Comparison of ENCODE assay signal across 1 cellular context in the genomic region with DNA sequence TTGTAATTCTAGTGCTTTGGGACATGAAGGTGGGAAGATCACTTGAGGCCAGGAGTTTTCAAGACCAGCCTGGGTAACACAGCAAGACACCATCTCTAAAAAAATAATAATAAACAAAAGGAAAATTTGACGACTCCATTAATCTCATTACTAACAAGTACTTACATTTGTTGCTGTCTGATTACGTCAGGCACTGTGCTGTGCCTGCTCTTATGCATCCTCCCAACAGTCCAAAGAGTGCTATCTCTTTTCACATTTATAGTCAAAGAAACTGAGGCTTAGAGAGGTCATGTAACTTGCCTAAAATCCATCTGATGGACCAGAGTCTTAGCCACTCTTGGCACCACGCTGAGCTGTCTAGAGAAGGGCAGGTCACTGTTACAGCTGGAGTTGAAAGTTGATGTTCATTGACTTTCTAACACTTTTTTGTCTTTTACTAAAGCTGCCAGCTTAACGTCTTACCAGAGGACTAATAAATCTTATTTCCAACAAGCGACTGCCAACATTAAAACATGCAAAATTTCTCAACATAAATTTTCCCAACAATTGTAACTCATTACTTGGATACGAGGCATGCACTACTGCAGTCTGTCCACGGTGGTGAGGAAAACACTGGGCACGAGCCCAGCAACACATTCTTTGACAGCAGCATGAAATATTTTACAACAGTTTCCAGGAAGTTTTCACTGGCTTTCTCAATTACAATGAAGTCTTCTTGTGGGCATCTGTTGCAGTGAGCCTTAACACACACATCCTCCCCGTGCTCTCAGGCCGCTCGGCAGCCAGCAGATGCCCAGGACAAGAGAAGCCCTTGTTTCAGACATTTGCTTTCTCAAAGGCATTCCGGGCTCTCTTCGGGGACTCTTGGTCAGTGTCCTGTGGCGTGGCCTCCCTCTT.
TF ChIP-seq lines count a peak whose summit lies in the region.

No MANE protein-coding gene starts in this region.

TF ChIP-seq in WTC11, 78 proteins besides CTCF, POLR2A, EP300 and RAD21 (continued from another document):
- TF ChIP-seq, protein P1, sequence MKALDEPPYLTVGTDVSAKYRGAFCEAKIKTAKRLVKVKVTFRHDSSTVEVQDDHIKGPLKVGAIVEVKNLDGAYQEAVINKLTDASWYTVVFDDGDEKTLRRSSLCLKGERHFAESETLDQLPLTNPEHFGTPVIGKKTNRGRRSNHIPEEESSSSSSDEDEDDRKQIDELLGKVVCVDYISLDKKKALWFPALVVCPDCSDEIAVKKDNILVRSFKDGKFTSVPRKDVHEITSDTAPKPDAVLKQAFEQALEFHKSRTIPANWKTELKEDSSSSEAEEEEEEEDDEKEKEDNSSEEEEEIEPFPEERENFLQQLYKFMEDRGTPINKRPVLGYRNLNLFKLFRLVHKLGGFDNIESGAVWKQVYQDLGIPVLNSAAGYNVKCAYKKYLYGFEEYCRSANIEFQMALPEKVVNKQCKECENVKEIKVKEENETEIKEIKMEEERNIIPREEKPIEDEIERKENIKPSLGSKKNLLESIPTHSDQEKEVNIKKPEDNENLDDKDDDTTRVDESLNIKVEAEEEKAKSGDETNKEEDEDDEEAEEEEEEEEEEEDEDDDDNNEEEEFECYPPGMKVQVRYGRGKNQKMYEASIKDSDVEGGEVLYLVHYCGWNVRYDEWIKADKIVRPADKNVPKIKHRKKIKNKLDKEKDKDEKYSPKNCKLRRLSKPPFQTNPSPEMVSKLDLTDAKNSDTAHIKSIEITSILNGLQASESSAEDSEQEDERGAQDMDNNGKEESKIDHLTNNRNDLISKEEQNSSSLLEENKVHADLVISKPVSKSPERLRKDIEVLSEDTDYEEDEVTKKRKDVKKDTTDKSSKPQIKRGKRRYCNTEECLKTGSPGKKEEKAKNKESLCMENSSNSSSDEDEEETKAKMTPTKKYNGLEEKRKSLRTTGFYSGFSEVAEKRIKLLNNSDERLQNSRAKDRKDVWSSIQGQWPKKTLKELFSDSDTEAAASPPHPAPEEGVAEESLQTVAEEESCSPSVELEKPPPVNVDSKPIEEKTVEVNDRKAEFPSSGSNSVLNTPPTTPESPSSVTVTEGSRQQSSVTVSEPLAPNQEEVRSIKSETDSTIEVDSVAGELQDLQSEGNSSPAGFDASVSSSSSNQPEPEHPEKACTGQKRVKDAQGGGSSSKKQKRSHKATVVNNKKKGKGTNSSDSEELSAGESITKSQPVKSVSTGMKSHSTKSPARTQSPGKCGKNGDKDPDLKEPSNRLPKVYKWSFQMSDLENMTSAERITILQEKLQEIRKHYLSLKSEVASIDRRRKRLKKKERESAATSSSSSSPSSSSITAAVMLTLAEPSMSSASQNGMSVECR (CRISPR knock-in tag; IDR thresholded peaks at IDR 0.05; ENCODE audit: borderline replicate concordance), result no peak
- TF ChIP-seq, protein P2, sequence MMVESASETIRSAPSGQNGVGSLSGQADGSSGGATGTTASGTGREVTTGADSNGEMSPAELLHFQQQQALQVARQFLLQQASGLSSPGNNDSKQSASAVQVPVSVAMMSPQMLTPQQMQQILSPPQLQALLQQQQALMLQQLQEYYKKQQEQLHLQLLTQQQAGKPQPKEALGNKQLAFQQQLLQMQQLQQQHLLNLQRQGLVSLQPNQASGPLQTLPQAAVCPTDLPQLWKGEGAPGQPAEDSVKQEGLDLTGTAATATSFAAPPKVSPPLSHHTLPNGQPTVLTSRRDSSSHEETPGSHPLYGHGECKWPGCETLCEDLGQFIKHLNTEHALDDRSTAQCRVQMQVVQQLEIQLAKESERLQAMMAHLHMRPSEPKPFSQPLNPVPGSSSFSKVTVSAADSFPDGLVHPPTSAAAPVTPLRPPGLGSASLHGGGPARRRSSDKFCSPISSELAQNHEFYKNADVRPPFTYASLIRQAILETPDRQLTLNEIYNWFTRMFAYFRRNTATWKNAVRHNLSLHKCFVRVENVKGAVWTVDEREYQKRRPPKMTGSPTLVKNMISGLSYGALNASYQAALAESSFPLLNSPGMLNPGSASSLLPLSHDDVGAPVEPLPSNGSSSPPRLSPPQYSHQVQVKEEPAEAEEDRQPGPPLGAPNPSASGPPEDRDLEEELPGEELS (CRISPR knock-in tag; IDR thresholded peaks at IDR 0.05), result no peak
- TF ChIP-seq, protein P3, sequence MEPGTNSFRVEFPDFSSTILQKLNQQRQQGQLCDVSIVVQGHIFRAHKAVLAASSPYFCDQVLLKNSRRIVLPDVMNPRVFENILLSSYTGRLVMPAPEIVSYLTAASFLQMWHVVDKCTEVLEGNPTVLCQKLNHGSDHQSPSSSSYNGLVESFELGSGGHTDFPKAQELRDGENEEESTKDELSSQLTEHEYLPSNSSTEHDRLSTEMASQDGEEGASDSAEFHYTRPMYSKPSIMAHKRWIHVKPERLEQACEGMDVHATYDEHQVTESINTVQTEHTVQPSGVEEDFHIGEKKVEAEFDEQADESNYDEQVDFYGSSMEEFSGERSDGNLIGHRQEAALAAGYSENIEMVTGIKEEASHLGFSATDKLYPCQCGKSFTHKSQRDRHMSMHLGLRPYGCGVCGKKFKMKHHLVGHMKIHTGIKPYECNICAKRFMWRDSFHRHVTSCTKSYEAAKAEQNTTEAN (CRISPR knock-in tag; IDR thresholded peaks at IDR 0.05), result no peak
- TF ChIP-seq NR1H2 (CRISPR knock-in tag; IDR thresholded peaks at IDR 0.05) (no peak), TEAD1 (CRISPR knock-in tag; IDR thresholded peaks at IDR 0.05) (no peak)
- TF ChIP-seq, protein P4, sequence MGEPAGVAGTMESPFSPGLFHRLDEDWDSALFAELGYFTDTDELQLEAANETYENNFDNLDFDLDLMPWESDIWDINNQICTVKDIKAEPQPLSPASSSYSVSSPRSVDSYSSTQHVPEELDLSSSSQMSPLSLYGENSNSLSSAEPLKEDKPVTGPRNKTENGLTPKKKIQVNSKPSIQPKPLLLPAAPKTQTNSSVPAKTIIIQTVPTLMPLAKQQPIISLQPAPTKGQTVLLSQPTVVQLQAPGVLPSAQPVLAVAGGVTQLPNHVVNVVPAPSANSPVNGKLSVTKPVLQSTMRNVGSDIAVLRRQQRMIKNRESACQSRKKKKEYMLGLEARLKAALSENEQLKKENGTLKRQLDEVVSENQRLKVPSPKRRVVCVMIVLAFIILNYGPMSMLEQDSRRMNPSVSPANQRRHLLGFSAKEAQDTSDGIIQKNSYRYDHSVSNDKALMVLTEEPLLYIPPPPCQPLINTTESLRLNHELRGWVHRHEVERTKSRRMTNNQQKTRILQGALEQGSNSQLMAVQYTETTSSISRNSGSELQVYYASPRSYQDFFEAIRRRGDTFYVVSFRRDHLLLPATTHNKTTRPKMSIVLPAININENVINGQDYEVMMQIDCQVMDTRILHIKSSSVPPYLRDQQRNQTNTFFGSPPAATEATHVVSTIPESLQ (CRISPR knock-in tag; IDR thresholded peaks at IDR 0.05), result no peak
